Comparison of ENCODE assay signal across 14 cellular contexts in genomic region chr6:45297302-45297701, GRCh38. TPM values are rescaled to one million over a fixed set of nuclear protein-coding genes. Genes with fewer than 3 reads are reported as not detected.
DNase-seq lines count a peak whose midpoint lies in the region; ATAC-seq and TF ChIP-seq lines count a peak whose summit lies in the region.
"Had no signal": no experiment of that assay in that cellular context is flagged by ENCODE, and none has a peak within 500 bp of the region (broad histone marks: within the 10 kb centered on the region; RNA-seq: fewer than 3 reads in every experiment).

No MANE protein-coding gene starts in this region.

- POLR2A ChIA-PET in CD8-positive, alpha-beta T cell (lab: Charles Lee) = interaction anchor here (0.8 kb wide), 1 partner anchor 125 kb away, joined by 3 read pairs; no protein-coding TSS in a partner anchor
- POLR2A ChIA-PET in OCI-LY7 (lab: Charles Lee) = interaction anchor here (0.7 kb wide), 1 partner anchor 607 kb away, joined by 3 read pairs; no protein-coding TSS in a partner anchor

- peak overlapping the region; percentile 37 for H3K27ac Mint-ChIP-seq in CD8-positive, alpha-beta T cell
- H3K27ac Mint-ChIP-seq in GM23338 = no peak overlapping the region

- intact Hi-C loops in CD8-positive, alpha-beta T cell (cut with DNase I, micrococcal nuclease) = loop anchor here in 1 of 2 experiments (2.0 kb wide), 2 partner anchors 13 to 417 kb away; no protein-coding TSS in a partner anchor
- intact Hi-C loops in OCI-LY7 (cut with micrococcal nuclease; ENCODE audit: unreplicated experiment) = no loop called here

- no peak for ATAC-seq in CD8-positive, alpha-beta T cell
- ATAC-seq in foreskin keratinocyte (no peak), GM23338 (no peak)
- ATAC-seq: A549 had no signal

- H3K27ac ChIP-seq in CD8-positive, alpha-beta T cell (ENCODE audit: low read depth, low read length) = no peak overlapping the region
- H3K27ac ChIP-seq in SK-N-MC (peak overlapping the region; percentile 61; the same call in 1 of the 2 replicates), foreskin keratinocyte (no peak overlapping the region), OCI-LY7 (ENCODE audit: low read depth, low read length, poor library complexity, severe bottlenecking) (no peak overlapping the region), GM23338 (ENCODE audit: low read depth) (no peak overlapping the region)
- H3K27ac ChIP-seq: A549 had no signal

- H3K4me2 ChIP-seq in OCI-LY7 (ENCODE audit: low read length) (no peak overlapping the region), GM23338 (no peak overlapping the region)
- H3K4me2 ChIP-seq: A549 had no signal

- TF ChIP-seq CTCF in CD8-positive, alpha-beta T cell (IDR thresholded peaks at IDR 0.05) = no peak
- TF ChIP-seq CTCF in foreskin keratinocyte (conservative IDR thresholded peaks at IDR 0.05) (peak; percentile 12), OCI-LY7 (conservative IDR thresholded peaks at IDR 0.05; ENCODE audit: low read length) (no peak), GM23338 (conservative IDR thresholded peaks at IDR 0.05; ENCODE audit: low read depth in 2 of 2) (no peak)

- no peaks in the 10 kb centered on the region for H3K27me3 ChIP-seq in CD8-positive, alpha-beta T cell (ENCODE audit: insufficient read depth, low read length)
- H3K27me3 ChIP-seq in foreskin keratinocyte (no peaks in the 10 kb centered on the region), GM23338 (ENCODE audit: insufficient read depth) (no peaks in the 10 kb centered on the region)
- H3K27me3 ChIP-seq: BE2C had no signal

- no peak overlapping the region for H3K4me3 ChIP-seq in CD8-positive, alpha-beta T cell (ENCODE audit: low read depth, low read length)
- H3K4me3 ChIP-seq in SK-N-MC = no peak overlapping the region
- no peak overlapping the region for H3K4me3 ChIP-seq in OCI-LY7 (ENCODE audit: low read depth, low read length, poor library complexity, severe bottlenecking)
- no peak overlapping the region for H3K4me3 ChIP-seq in GM23338
- H3K4me3 ChIP-seq: A549 had no signal

- H3K9me2 ChIP-seq in OCI-LY7 (ENCODE audit: insufficient read depth, low read length) (no peaks in the 10 kb centered on the region), GM23338 (ENCODE audit: insufficient read depth) (no peaks in the 10 kb centered on the region)

- H2AFZ ChIP-seq in OCI-LY7 (ENCODE audit: low read length) (no peak overlapping the region), GM23338 (no peak overlapping the region)

- DNase-seq in CD8-positive, alpha-beta T cell = no peak
- peak; percentile 6 to 21 for DNase-seq in Kasumi-1 (lab: John Stamatoyannopoulos, UW)
- no peak for DNase-seq in SK-N-MC (ENCODE audit: low read depth, low spot score)
- no peak for DNase-seq in foreskin keratinocyte
- DNase-seq in OCI-LY7 (ENCODE audit: low spot score) = no peak
- DNase-seq in GM23338 (ENCODE audit: low spot score) = no peak
- no peak for DNase-seq in NCI-H2171 (lab: John Stamatoyannopoulos, UW)
- DNase-seq in glomerular visceral epithelial cell (ENCODE audit: extremely low spot score) = no peak
- DNase-seq: BE2C, Calu3, DMS 273 treated with DMSO at 0.1 percent for 48 hours, H7 had no signal

- CTCF ChIA-PET in CD8-positive, alpha-beta T cell (lab: Charles Lee) = interaction anchor here (0.5 to 1.5 kb wide), 3 partner anchors 51 to 417 kb away, joined by 3 to 5 read pairs (median 4); no protein-coding TSS in a partner anchor
- CTCF ChIA-PET in OCI-LY7 (lab: Charles Lee; ENCODE audit: unreplicated experiment) = no interaction called here

- H3K79me2 ChIP-seq in OCI-LY7 (ENCODE audit: insufficient read depth, low read depth, low read length) (no peaks in the 10 kb centered on the region), GM23338 (replicated peaks; ENCODE audit: insufficient read depth) (peaks cover 5% of the 10 kb centered on the region)

- H3K9me3 ChIP-seq in CD8-positive, alpha-beta T cell (ENCODE audit: low read length) = no peaks in the 10 kb centered on the region
- H3K9me3 ChIP-seq in SK-N-MC (ENCODE audit: low read depth, low read length) = no peaks in the 10 kb centered on the region
- H3K9me3 ChIP-seq in OCI-LY7 (ENCODE audit: low read length) = no peaks in the 10 kb centered on the region
- H3K9me3 ChIP-seq: A549, BE2C had no signal

- H3F3A ChIP-seq in GM23338 (replicated peaks; ENCODE audit: low read depth) = no peaks in the 10 kb centered on the region

- no TSS peak for BruUV-seq in OCI-LY7 (replicated peaks; lab: Mats Ljungman, UMichigan)

- peaks cover 24% of the 10 kb centered on the region for H3K4me1 ChIP-seq in CD8-positive, alpha-beta T cell (ENCODE audit: insufficient read depth, low read length)
- H3K4me1 ChIP-seq in foreskin keratinocyte (no peaks in the 10 kb centered on the region), OCI-LY7 (ENCODE audit: insufficient read depth, low read length, poor library complexity, severe bottlenecking) (no peaks in the 10 kb centered on the region), GM23338 (ENCODE audit: insufficient read depth) (no peaks in the 10 kb centered on the region)
- H3K4me1 ChIP-seq: A549, BE2C had no signal

- no peaks in the 10 kb centered on the region for H3K36me3 ChIP-seq in CD8-positive, alpha-beta T cell (ENCODE audit: insufficient read depth, low read length)
- H3K36me3 ChIP-seq in SK-N-MC (ENCODE audit: insufficient read depth, low read length) (no peaks in the 10 kb centered on the region), OCI-LY7 (ENCODE audit: insufficient read depth, low read length) (no peaks in the 10 kb centered on the region), GM23338 (ENCODE audit: insufficient read depth) (no peaks in the 10 kb centered on the region)
- H3K36me3 ChIP-seq: BE2C had no signal

- no peaks in the 10 kb centered on the region for H3K27me3 Mint-ChIP-seq in CD8-positive, alpha-beta T cell (ENCODE audit: low read depth)
- no peaks in the 10 kb centered on the region for H3K27me3 Mint-ChIP-seq in GM23338 (ENCODE audit: insufficient read depth, low read depth, poor library complexity)

- no peaks in the 10 kb centered on the region for H4K20me1 ChIP-seq in OCI-LY7 (ENCODE audit: insufficient read depth, low read length)
- peaks cover 5% of the 10 kb centered on the region for H4K20me1 ChIP-seq in GM23338 (replicated peaks; ENCODE audit: insufficient read depth)

- H3K4me1 Mint-ChIP-seq in CD8-positive, alpha-beta T cell (ENCODE audit: low read depth) = peaks cover 53% of the 10 kb centered on the region
- peaks cover 4% of the 10 kb centered on the region for H3K4me1 Mint-ChIP-seq in GM23338

- H3K9me3 Mint-ChIP-seq in CD8-positive, alpha-beta T cell = peaks cover 2% of the 10 kb centered on the region
- H3K9me3 Mint-ChIP-seq in GM23338 = peaks cover 3% of the 10 kb centered on the region; the same call in 1 of the 3 replicates

- H3K4me3 Mint-ChIP-seq in CD8-positive, alpha-beta T cell = no peak overlapping the region
- no peak overlapping the region for H3K4me3 Mint-ChIP-seq in GM23338
- H3K4me3 Mint-ChIP-seq: CD14-positive monocyte had no signal

- H3K36me3 Mint-ChIP-seq in CD8-positive, alpha-beta T cell = peaks cover 4% of the 10 kb centered on the region
- no peaks in the 10 kb centered on the region; the same call in 2 of the 3 replicates for H3K36me3 Mint-ChIP-seq in GM23338 (ENCODE audit: low read depth)
- H3K36me3 Mint-ChIP-seq: CD14-positive monocyte had no signal

- H3K9ac ChIP-seq in SK-N-MC (ENCODE audit: insufficient read length) = no peak overlapping the region

TF ChIP-seq in GM23338, 12 proteins besides CTCF, POLR2A, EP300 and RAD21 (continues in another document):
- no peak for TF ChIP-seq ZNF114 (CRISPR knock-in tag; IDR thresholded peaks at IDR 0.05)
- no peak for TF ChIP-seq ETS1 (IDR thresholded peaks at IDR 0.05)
- no peak for TF ChIP-seq CREB1 (CRISPR knock-in tag; IDR thresholded peaks at IDR 0.05; ENCODE audit: low read depth)
- no peak for TF ChIP-seq EZH2 (IDR thresholded peaks at IDR 0.05; ENCODE audit: low read depth, unreplicated experiment)
- no peak for TF ChIP-seq REST (IDR thresholded peaks at IDR 0.05; ENCODE audit: unreplicated experiment)
- no peak for TF ChIP-seq JUNB (IDR thresholded peaks at IDR 0.05; ENCODE audit: unreplicated experiment)

RNA-seq across cellular contexts. Expression of gene RUNX2, which starts 30.8 kb away (rescaled TPM):
- total RNA-seq in CD8-positive, alpha-beta T cell = 10 to 100 TPM; 11.7 to 13.8 TPM
- total RNA-seq in foreskin keratinocyte (3.6 and 4.2 TPM in 2 replicates), OCI-LY7 (2022) (0.13 and 0.27 TPM in 2 replicates)
- polyA plus RNA-seq in foreskin keratinocyte (1.2 and 1.5 TPM in 2 replicates), GM23338 (2016; fragmentation: Nextera tagmentation; extraction: Ambion mirVana) (0.66 and 0.80 TPM in 2 replicates)
- 0.44 TPM in 1 of 2 replicates, not detected in the other for total RNA-seq in OCI-LY7 (2014; rRNA removed; shearing (Covaris generic))
- 0.70 and 1.7 TPM in 2 replicates for total RNA-seq in GM23338 (2014; rRNA removed; shearing (Covaris generic))

Comparison
In these comparisons a context has a peak if more than half of its experiments do, and no peak if none do; other contexts are left out.
1. DNase-seq: peak in Kasumi-1 (2 of 2); none in CD8-positive, alpha-beta T cell (0 of 7), SK-N-MC (single experiment), foreskin keratinocyte (0 of 2), OCI-LY7 (single experiment), GM23338 (single experiment), NCI-H2171 (single experiment) and glomerular visceral epithelial cell (single experiment).